Comparison of ENCODE assay signal across 11 cellular contexts in genomic region chr22:24807284-24807950, GRCh38. TPM values are rescaled to one million over a fixed set of nuclear protein-coding genes. Genes with fewer than 3 reads are reported as not detected.
DNase-seq lines count a peak whose midpoint lies in the region; ATAC-seq, FAIRE-seq and TF ChIP-seq lines count a peak whose summit lies in the region.
"Had no signal": no experiment of that assay in that cellular context is flagged by ENCODE, and none has a peak within 500 bp of the region (broad histone marks: within the 10 kb centered on the region; RNA-seq: fewer than 3 reads in every experiment).

No MANE protein-coding gene starts in this region.

- peaks cover 0 to 3% (median 0%) of the 10 kb centered on the region in 5 donors for H3K36me3 Mint-ChIP-seq in naive thymus-derived CD4-positive, alpha-beta T cell

- H3K27ac ChIP-seq in HepG2 (ENCODE audit: extremely low read length, insufficient read depth, low read length) = no peak overlapping the region
- H3K27ac ChIP-seq in right lobe of liver = no peak overlapping the region
- H3K27ac ChIP-seq in naive thymus-derived CD4-positive, alpha-beta T cell (ENCODE audit: low read depth, low read length) = no peak overlapping the region
- H3K27ac ChIP-seq in vagina = peak overlapping the region; percentile 81

- H3K9me3 Mint-ChIP-seq in naive thymus-derived CD4-positive, alpha-beta T cell = peaks cover 0 to 10% (median 0%) of the 10 kb centered on the region in 11 donors

- H3K27ac Mint-ChIP-seq in naive thymus-derived CD4-positive, alpha-beta T cell = peak overlapping the region in 8 of 9 donors; percentile 6 to 69 (median 33)

- ATAC-seq in HepG2 (0 out of 3 replicates have a peak, but pooled peaks have one; percentile 13), right lobe of liver (no peak), esophagus mucosa (peak; percentile 4), GM19035 (IDR thresholded peaks at IDR 0.05; ENCODE audit: unreplicated experiment) (no peak), HG03432 (IDR thresholded peaks at IDR 0.05; ENCODE audit: unreplicated experiment) (no peak)
- no peak for ATAC-seq in naive thymus-derived CD4-positive, alpha-beta T cell

- no peaks in the 10 kb centered on the region for H4K20me1 ChIP-seq in HepG2 (ENCODE audit: insufficient read depth, low read length)

- POLR2A ChIA-PET in HepG2 (lab: Yijun Ruan, JAX) = no interaction called here
- POLR2A ChIA-PET in naive thymus-derived CD4-positive, alpha-beta T cell (lab: Charles Lee) = interaction anchor here (0.9 kb wide), 1 partner anchor 254 kb away, joined by 3 read pairs; no protein-coding TSS in a partner anchor

- no peak overlapping the region for H2AFZ ChIP-seq in HepG2 (ENCODE audit: low read length)

- H3K36me3 ChIP-seq in HepG2 (replicated peaks in 1 of 2; ENCODE audit: control insufficient read depth in 1 of 2, insufficient read depth in 2 of 2, low read length in 2 of 2) = no peaks in the 10 kb centered on the region
- H3K36me3 ChIP-seq in right lobe of liver = no peaks in the 10 kb centered on the region
- H3K36me3 ChIP-seq in naive thymus-derived CD4-positive, alpha-beta T cell (ENCODE audit: control insufficient read depth in 2 of 3, insufficient read depth in 3 of 3, low read length in 3 of 3) = no peaks in the 10 kb centered on the region
- no peaks in the 10 kb centered on the region for H3K36me3 ChIP-seq in vagina
- H3K36me3 ChIP-seq: HAP-1 had no signal

- WGBS in HepG2 (ENCODE audit: low lambda C conversion rate) = 46% methylated on average over 6 of the region's 11 CpGs
- 100% methylated on average over 1 of the region's 11 CpGs for WGBS in right lobe of liver (ENCODE audit: insufficient coverage, low coverage, low lambda C conversion rate, missing lambda C conversion rate)

- H3K4me3 ChIP-seq in HepG2 (replicated peaks in 1 of 3; ENCODE audit: insufficient read depth in 1 of 3, low read depth in 2 of 3, low read length in 3 of 3) (no peak overlapping the region), right lobe of liver (no peak overlapping the region), vagina (no peak overlapping the region)
- no peak overlapping the region for H3K4me3 ChIP-seq in naive thymus-derived CD4-positive, alpha-beta T cell (ENCODE audit: low read length)

- intact Hi-C loops in HepG2 (cut with micrococcal nuclease; ENCODE audit: unreplicated experiment) (no loop called here), right lobe of liver (cut with DNase I) (no loop called here), vagina (cut with DNase I) (no loop called here)
- intact Hi-C loops in naive thymus-derived CD4-positive, alpha-beta T cell (cut with micrococcal nuclease) = no loop called here

- in situ Hi-C loops in HepG2 (cut with HindIII; ENCODE audit: extremely low pct_ligation_motif_present, low pct_unique_long_range_greater_than_20kb) = no loop called here

- TF ChIP-seq EP300 in HepG2 (IDR thresholded peaks at IDR 0.05; ENCODE audit: low read depth in 2 of 2, low read length in 2 of 2) (no peak), HepG2 (CRISPR knock-in tag; IDR thresholded peaks at IDR 0.05; ENCODE audit: borderline replicate concordance) (no peak)

- no peak for TF ChIP-seq POLR2A in HepG2 (IDR thresholded peaks at IDR 0.05; ENCODE audit: insufficient read depth in 1 of 2, low read depth in 2 of 2, low read length in 2 of 2)
- TF ChIP-seq POLR2A in right lobe of liver (IDR thresholded peaks at IDR 0.05) = no peak
- TF ChIP-seq POLR2A in vagina (IDR thresholded peaks at IDR 0.05) = no peak

- DNase-seq in HepG2 (ENCODE audit: low spot score) = no peak
- no peak for DNase-seq in right lobe of liver
- peak in 3 of 9 donors; percentile 2 to 9 (median 3) for DNase-seq in naive thymus-derived CD4-positive, alpha-beta T cell
- no peak for DNase-seq in vagina (ENCODE audit: extremely low spot score in 2 of 2)
- no peak for DNase-seq in GM19238 (ENCODE audit: insufficient read length, low spot score)
- DNase-seq: activated naive CD4-positive, alpha-beta T cell treated with anti-CD3 and anti-CD28 coated beads, Interleukin-2, amount 50 U/mL, for 16 hours had no signal

- no peak overlapping the region for H3K9ac ChIP-seq in HepG2 (ENCODE audit: insufficient read depth, low read depth, low read length)

- no peak for FAIRE-seq in HepG2 (lab: Jason Lieb, UNC)

- H3K9me3 ChIP-seq in HepG2 (ENCODE audit: low read length) (no peaks in the 10 kb centered on the region), right lobe of liver (no peaks in the 10 kb centered on the region), vagina (no peaks in the 10 kb centered on the region)
- no peaks in the 10 kb centered on the region for H3K9me3 ChIP-seq in naive thymus-derived CD4-positive, alpha-beta T cell (ENCODE audit: control insufficient read depth in 2 of 3, low read length in 3 of 3)
- H3K9me3 ChIP-seq: HAP-1 had no signal

- H3K4me1 ChIP-seq in HepG2 (ENCODE audit: insufficient read depth, low read length) (peaks cover 4% of the 10 kb centered on the region), right lobe of liver (peaks cover 0 to 3% (median 0%) of the 10 kb centered on the region in 4 donors), vagina (peaks cover 37% of the 10 kb centered on the region)
- no peaks in the 10 kb centered on the region for H3K4me1 ChIP-seq in naive thymus-derived CD4-positive, alpha-beta T cell (ENCODE audit: control insufficient read depth in 2 of 2, insufficient read depth in 2 of 2, low read length in 2 of 2)
- H3K4me1 ChIP-seq: HAP-1 had no signal

- no peak for TF ChIP-seq RAD21 in HepG2 (CRISPR knock-in tag; IDR thresholded peaks at IDR 0.05)

- H3K27me3 ChIP-seq in HepG2 (ENCODE audit: control insufficient read depth in 1 of 2, insufficient read depth in 2 of 2, low read length in 2 of 2) = peaks cover 0 to 47% of the 10 kb centered on the region in 2 experiments; a peak in 3 of 5 replicates
- no peaks in the 10 kb centered on the region for H3K27me3 ChIP-seq in right lobe of liver
- no peaks in the 10 kb centered on the region for H3K27me3 ChIP-seq in naive thymus-derived CD4-positive, alpha-beta T cell (ENCODE audit: control insufficient read depth in 2 of 2, insufficient read depth in 2 of 2, low read length in 2 of 2)
- no peaks in the 10 kb centered on the region for H3K27me3 ChIP-seq in vagina

- H3K4me1 Mint-ChIP-seq in naive thymus-derived CD4-positive, alpha-beta T cell = peaks cover 0 to 17% (median 7%) of the 10 kb centered on the region in 7 donors

- CTCF ChIA-PET in HepG2 (lab: Yijun Ruan, JAX; ENCODE audit: low intra/inter-chr PET ratio, low total read pairs) = no interaction called here
- CTCF ChIA-PET in naive thymus-derived CD4-positive, alpha-beta T cell (lab: Charles Lee) = no interaction called here

- no peaks in the 10 kb centered on the region for H3K79me2 ChIP-seq in HepG2 (ENCODE audit: insufficient read depth, low read length)

- BruUV-seq in HepG2 (replicated peaks; lab: Mats Ljungman, UMichigan) = no TSS peak

- H3K4me2 ChIP-seq in HepG2 (ENCODE audit: low read depth, low read length) = no peak overlapping the region

- TF ChIP-seq CTCF in HepG2 (CRISPR knock-in tag; IDR thresholded peaks at IDR 0.05) (no peak), right lobe of liver (IDR thresholded peaks at IDR 0.05) (no peak), vagina (IDR thresholded peaks at IDR 0.05) (no peak)

- peaks cover 0 to 12% (median 0%) of the 10 kb centered on the region in 5 donors for H3K27me3 Mint-ChIP-seq in naive thymus-derived CD4-positive, alpha-beta T cell

- peak overlapping the region; percentile 3 to 82 (median 40) for H3K4me3 Mint-ChIP-seq in naive thymus-derived CD4-positive, alpha-beta T cell

RNA-seq across cellular contexts. Expression of gene SGSM1, which starts 1.4 kb away (rescaled TPM):
- total RNA-seq in HepG2 (2016; rRNA removed; fragmentation: Illumina TruSeq; extraction: Trizol) (not detected in 2 replicates), right lobe of liver (under 1 TPM; 0.11 to 0.78 (median 0.41) TPM), esophagus mucosa (0.20 TPM), vagina (2.9 TPM)
- not detected in 2 replicates for total RNA-seq in HepG2 (2016; cell fraction: cytosol; rRNA removed; fragmentation: Illumina TruSeq; extraction: Trizol; ENCODE audit: low read depth)
- total RNA-seq in HepG2 (2016; cell fraction: insoluble cytoplasmic fraction; rRNA removed; fragmentation: Illumina TruSeq; extraction: Trizol) = not detected in 2 replicates
- not detected in 2 replicates for total RNA-seq in HepG2 (2016; cell fraction: membrane; rRNA removed; fragmentation: Illumina TruSeq; extraction: Trizol)
- not detected in 2 replicates for total RNA-seq in HepG2 (2016; cell fraction: nucleus; rRNA removed; fragmentation: Illumina TruSeq; extraction: Trizol)
- 0.07 and 0.09 TPM in 2 replicates for polyA plus RNA-seq in HepG2 (2011; rRNA removed)
- 0.05 and 0.07 TPM in 2 replicates for polyA plus RNA-seq in HepG2 (2011; cell fraction: cytosol; rRNA removed)
- 0.06 and 0.16 TPM in 2 replicates for polyA plus RNA-seq in HepG2 (2011; cell fraction: nucleus; rRNA removed)
- polyA plus RNA-seq in HepG2 (2012) = 0.04 and 0.08 TPM in 2 replicates
- not detected in 2 replicates for polyA plus RNA-seq in HepG2 (2016; cell fraction: cytosol; fragmentation: Illumina TruSeq; extraction: Trizol; ENCODE audit: low read depth)
- polyA plus RNA-seq in HepG2 (2016; cell fraction: insoluble cytoplasmic fraction; fragmentation: Illumina TruSeq; extraction: Trizol; ENCODE audit: low read depth) = not detected in 2 replicates
- not detected in 2 replicates for polyA plus RNA-seq in HepG2 (2016; cell fraction: membrane; fragmentation: Illumina TruSeq; extraction: Trizol; ENCODE audit: low read depth)
- not detected in 2 replicates for polyA plus RNA-seq in HepG2 (2016; cell fraction: nucleus; fragmentation: Illumina TruSeq; extraction: Trizol; ENCODE audit: insufficient read depth, low read depth)
- 0.16 and 0.21 TPM in 2 replicates for polyA minus RNA-seq in HepG2 (2011; rRNA and poly(A)+ RNA removed; ENCODE audit: low replicate concordance)
- not detected in 2 replicates for polyA minus RNA-seq in HepG2 (2011; cell fraction: cytosol; rRNA and poly(A)+ RNA removed)
- polyA minus RNA-seq in HepG2 (2011; cell fraction: nucleus; rRNA and poly(A)+ RNA removed) = 0.25 and 0.26 TPM in 2 replicates
- total RNA-seq in naive thymus-derived CD4-positive, alpha-beta T cell = 1 to 10 TPM in 4 of 5 experiments, under 1 TPM in 1; 0.29 to 3.3 (median 2.9) TPM
- under 1 TPM; 0.43 to 0.52 TPM for polyA plus RNA-seq in naive thymus-derived CD4-positive, alpha-beta T cell

RNA-seq across cellular contexts. Expression of gene PIWIL3, which starts 32.9 kb away (rescaled TPM):
- total RNA-seq in HepG2 (2016; rRNA removed; fragmentation: Illumina TruSeq; extraction: Trizol) (0.08 TPM in 1 of 2 replicates, not detected in the other), right lobe of liver (not detected), esophagus mucosa (not detected), vagina (not detected)
- total RNA-seq in HepG2 (2016; cell fraction: cytosol; rRNA removed; fragmentation: Illumina TruSeq; extraction: Trizol; ENCODE audit: low read depth) = not detected in 2 replicates
- not detected in 2 replicates for total RNA-seq in HepG2 (2016; cell fraction: insoluble cytoplasmic fraction; rRNA removed; fragmentation: Illumina TruSeq; extraction: Trizol)
- not detected in 2 replicates for total RNA-seq in HepG2 (2016; cell fraction: membrane; rRNA removed; fragmentation: Illumina TruSeq; extraction: Trizol)
- not detected in 2 replicates for total RNA-seq in HepG2 (2016; cell fraction: nucleus; rRNA removed; fragmentation: Illumina TruSeq; extraction: Trizol)
- not detected in 2 replicates for polyA plus RNA-seq in HepG2 (2011; rRNA removed)
- not detected in 2 replicates for polyA plus RNA-seq in HepG2 (2011; cell fraction: cytosol; rRNA removed)
- not detected in 2 replicates for polyA plus RNA-seq in HepG2 (2011; cell fraction: nucleus; rRNA removed)
- polyA plus RNA-seq in HepG2 (2012) = not detected in 2 replicates
- not detected in 2 replicates for polyA plus RNA-seq in HepG2 (2016; cell fraction: cytosol; fragmentation: Illumina TruSeq; extraction: Trizol; ENCODE audit: low read depth)
- not detected in 2 replicates for polyA plus RNA-seq in HepG2 (2016; cell fraction: insoluble cytoplasmic fraction; fragmentation: Illumina TruSeq; extraction: Trizol; ENCODE audit: low read depth)
- not detected in 2 replicates for polyA plus RNA-seq in HepG2 (2016; cell fraction: membrane; fragmentation: Illumina TruSeq; extraction: Trizol; ENCODE audit: low read depth)
- not detected in 2 replicates for polyA plus RNA-seq in HepG2 (2016; cell fraction: nucleus; fragmentation: Illumina TruSeq; extraction: Trizol; ENCODE audit: insufficient read depth, low read depth)
- polyA minus RNA-seq in HepG2 (2011; rRNA and poly(A)+ RNA removed; ENCODE audit: low replicate concordance) = 0.23 TPM in 1 of 2 replicates, not detected in the other
- polyA minus RNA-seq in HepG2 (2011; cell fraction: cytosol; rRNA and poly(A)+ RNA removed) = not detected in 2 replicates
- not detected in 2 replicates for polyA minus RNA-seq in HepG2 (2011; cell fraction: nucleus; rRNA and poly(A)+ RNA removed)
- total RNA-seq in naive thymus-derived CD4-positive, alpha-beta T cell = not detected
- not detected for polyA plus RNA-seq in naive thymus-derived CD4-positive, alpha-beta T cell
- total RNA-seq: NCI-H460 had no signal

Comparison
In these comparisons a context has a peak if more than half of its experiments do, and no peak if none do; other contexts are left out.
1. ATAC-seq: peak in HepG2 (single experiment) and esophagus mucosa (single experiment); none in right lobe of liver (0 of 4), naive thymus-derived CD4-positive, alpha-beta T cell (single experiment), GM19035 (single experiment) and HG03432 (single experiment).